ENCODE assay signal across 9 cellular contexts in genomic region chr2:232632229-232632903, GRCh38. TPM values are rescaled to one million over a fixed set of nuclear protein-coding genes. Genes with fewer than 3 reads are reported as not detected.
DNase-seq lines count a peak whose midpoint lies in the region; ATAC-seq, FAIRE-seq and TF ChIP-seq lines count a peak whose summit lies in the region.
"Had no signal": no experiment of that assay in that cellular context is flagged by ENCODE, and none has a peak within 500 bp of the region (broad histone marks: within the 10 kb centered on the region; RNA-seq: fewer than 3 reads in every experiment).

No MANE protein-coding gene starts in this region.

- H2AK5ac ChIP-seq in H1 (ENCODE audit: low read depth, low read length) = no peak overlapping the region

- peak overlapping the region; percentile 72 to 80 for H3K4me2 ChIP-seq in H1 (ENCODE audit: insufficient read depth in 1 of 2, low read depth in 2 of 2, low read length in 2 of 2)

- H3K27ac ChIP-seq in H1 (ENCODE audit: low read depth, low read length) = no peak overlapping the region

- H3K27ac Mint-ChIP-seq in IgD-negative memory B cell = no peak overlapping the region

- CTCF ChIA-PET in H1 (lab: Charles Lee; ENCODE audit: partially characterized antibody) = interaction anchor here (1.1 to 4.2 kb wide), 7 partner anchors 9 to 193 kb away, joined by 3 to 14 read pairs (median 5); no protein-coding TSS in a partner anchor

- peaks cover 0 to 3% (median 1%) of the 10 kb centered on the region in 3 donors for H3K9me3 Mint-ChIP-seq in IgD-negative memory B cell

- no peak for TF ChIP-seq RAD21 in H1 (IDR thresholded peaks at IDR 0.05 in 1 of 2, conservative IDR thresholded peaks at IDR 0.05 in 1 of 2; ENCODE audit: low read depth in 2 of 2, low read length in 2 of 2)

- H2AFZ ChIP-seq in H1 (ENCODE audit: low read length) (peak overlapping the region; percentile 31; the same call in 1 of the 2 replicates), neuron (ENCODE audit: low read depth, low read length) (peak overlapping the region; percentile 98)

- H3K9ac ChIP-seq in H1 (replicated peaks in 1 of 4; ENCODE audit: extremely low read depth in 1 of 4, low read depth in 3 of 4, low read length in 3 of 4) = no peak overlapping the region

- no peak for FAIRE-seq in H1 (lab: Jason Lieb, UNC)

- H3K56ac ChIP-seq in H1 (replicated peaks; ENCODE audit: insufficient read length, low read depth, low read length) = no peak overlapping the region

- H4K5ac ChIP-seq in H1 (ENCODE audit: insufficient read length, low read depth, low read length) = no peak overlapping the region

- no peak overlapping the region for H3K4ac ChIP-seq in H1 (replicated peaks; ENCODE audit: insufficient read length, low read depth, low read length)

- H3K9me3 ChIP-seq in BE2C = no peaks in the 10 kb centered on the region
- no peaks in the 10 kb centered on the region for H3K9me3 ChIP-seq in H1 (ENCODE audit: insufficient read depth in 2 of 2, low read depth in 1 of 2, low read length in 1 of 2)
- no peaks in the 10 kb centered on the region for H3K9me3 ChIP-seq in neuron (ENCODE audit: low read length)

- no peak overlapping the region for H4K8ac ChIP-seq in H1 (ENCODE audit: extremely low read depth, insufficient read depth, low read length)

- H2BK15ac ChIP-seq in H1 (ENCODE audit: low read length) = peak overlapping the region; percentile 46; the same call in 1 of the 2 replicates

- H3K27me3 ChIP-seq in BE2C (peaks cover 37% of the 10 kb centered on the region), H1 (replicated peaks in 1 of 4; ENCODE audit: control insufficient read depth in 3 of 4, extremely low read depth in 1 of 4, insufficient read depth in 3 of 4, low read length in 3 of 4) (peaks cover 21 to 53% (median 41%) of the 10 kb centered on the region in 4 experiments), neuron (ENCODE audit: insufficient read depth, low read length) (peaks cover 14% of the 10 kb centered on the region)

- H3K36me3 ChIP-seq in BE2C = no peaks in the 10 kb centered on the region
- H3K36me3 ChIP-seq in H1 (ENCODE audit: control insufficient read depth in 2 of 4, insufficient read depth in 4 of 4, low read length in 3 of 4) = no peaks in the 10 kb centered on the region
- no peaks in the 10 kb centered on the region for H3K36me3 ChIP-seq in neuron (ENCODE audit: insufficient read depth, low read length)

- no peak overlapping the region for H3K23ac ChIP-seq in H1 (ENCODE audit: insufficient read length)

- TF ChIP-seq CTCF in BE2C (IDR thresholded peaks at IDR 0.05; ENCODE audit: low read depth, low read length) = no peak
- TF ChIP-seq CTCF in H1 (IDR thresholded peaks at IDR 0.05; ENCODE audit: control extremely low read depth in 1 of 3, insufficient read depth in 1 of 3, low read depth in 1 of 3, low read length in 3 of 3) = no peak

- ATAC-seq in HG03135 (IDR thresholded peaks at IDR 0.05; ENCODE audit: unreplicated experiment) = no peak
- no peak for ATAC-seq in HG03108 (IDR thresholded peaks at IDR 0.05; ENCODE audit: unreplicated experiment)
- ATAC-seq in HG03159 (IDR thresholded peaks at IDR 0.05; ENCODE audit: unreplicated experiment) = no peak

- H4K20me1 ChIP-seq in H1 (replicated peaks in 1 of 2; ENCODE audit: control insufficient read depth in 1 of 2, insufficient read depth in 2 of 2, low read length in 2 of 2) = peaks cover 0 to 1% of the 10 kb centered on the region in 2 experiments

- DNase-seq in BE2C (no peak), H1 (ENCODE audit: low read depth in 1 of 2, low spot score in 2 of 2) (no peak), RKO (ENCODE audit: low spot score) (no peak)
- DNase-seq: NCI-H446 treated with DMSO at 0.1 percent for 48 hours had no signal

- H3K79me2 ChIP-seq in H1 (ENCODE audit: control insufficient read depth in 1 of 2, insufficient read depth in 2 of 2, low read length in 2 of 2) = no peaks in the 10 kb centered on the region

- TF ChIP-seq POLR2A in H1 (IDR thresholded peaks at IDR 0.05; ENCODE audit: control extremely low read depth in 1 of 2, low read depth in 2 of 2, low read length in 2 of 2) = no peak

- no peak overlapping the region for H2BK120ac ChIP-seq in H1 (replicated peaks; ENCODE audit: low read depth, low read length)

- H2BK20ac ChIP-seq in H1 (ENCODE audit: low read length) = no peak overlapping the region

- no peak overlapping the region for H4K91ac ChIP-seq in H1 (replicated peaks; ENCODE audit: insufficient read length, low read length)

- no peak overlapping the region for H2BK12ac ChIP-seq in H1 (ENCODE audit: low read depth, low read length)

- H3K36me3 Mint-ChIP-seq in IgD-negative memory B cell = peaks cover 1% of the 10 kb centered on the region

- H3K4me1 Mint-ChIP-seq in IgD-negative memory B cell = peaks cover 0 to 6% (median 5%) of the 10 kb centered on the region in 3 donors

- TF ChIP-seq EP300 in H1 (IDR thresholded peaks at IDR 0.05; ENCODE audit: borderline replicate concordance in 1 of 2, low read depth in 2 of 2, low read length in 2 of 2) = no peak

- peaks cover 10% of the 10 kb centered on the region; the same call in 1 of the 2 replicates for H3K23me2 ChIP-seq in H1 (ENCODE audit: low read depth, low read length)

- H3K4me3 Mint-ChIP-seq in IgD-negative memory B cell = peak overlapping the region; percentile 9 to 74 (median 57)

- no peaks in the 10 kb centered on the region for H3K4me1 ChIP-seq in BE2C
- H3K4me1 ChIP-seq in H1 (replicated peaks in 1 of 4; ENCODE audit: control insufficient read depth in 3 of 4, insufficient read depth in 4 of 4, low read length in 3 of 4) = peaks cover 0 to 9% (median 1%) of the 10 kb centered on the region in 4 experiments; a peak in 4 of 7 replicates
- H3K4me1 ChIP-seq in neuron (ENCODE audit: insufficient read depth, low read length) = peaks cover 3% of the 10 kb centered on the region

- H3K79me1 ChIP-seq in H1 (ENCODE audit: low read depth, low read length) = no peaks in the 10 kb centered on the region

- no peak overlapping the region for H3K14ac ChIP-seq in H1 (ENCODE audit: insufficient read length)

- H2BK5ac ChIP-seq in H1 (ENCODE audit: low read depth, low read length) = no peak overlapping the region

- POLR2A ChIA-PET in H1 (lab: Charles Lee; ENCODE audit: partially characterized antibody) = interaction anchor here (1.0 to 2.4 kb wide), 6 partner anchors 9 to 81 kb away, joined by 3 to 7 read pairs (median 4); partner anchors contain the start of genes EIF4E2 and TIGD1

- H3K4me3 ChIP-seq in BE2C (ENCODE audit: low read depth, low read length) (peak overlapping the region; percentile 54), H1 (ENCODE audit: extremely low read depth in 1 of 4, insufficient read depth in 2 of 4, low read depth in 3 of 4, low read length in 4 of 4) (peak overlapping the region; percentile 54 to 82 (median 58); a peak in 5 of 8 replicates), neuron (ENCODE audit: low read length) (peak overlapping the region; percentile 65)

- H3K27me3 Mint-ChIP-seq in IgD-negative memory B cell = peaks cover 34% of the 10 kb centered on the region

- WGBS in H1 (ENCODE audit: extremely low coverage in 1 of 2, insufficient coverage in 1 of 2, insufficient read length in 1 of 2, insufficient replicate concordance in 2 of 2, low coverage in 1 of 2, low lambda C conversion rate in 2 of 2, missing lambda C conversion rate in 1 of 2), 2 experiments = 75% methylated on average over 19 of the region's 19 CpGs; no CpG with 5 or more reads in 1 of the 2 experiments

- H3K18ac ChIP-seq in H1 (ENCODE audit: extremely low read depth, low read length) = no peak overlapping the region

TF ChIP-seq in H1, 55 proteins besides CTCF, POLR2A, EP300 and RAD21:
- peak; percentile 15 for TF ChIP-seq RNF2 (IDR thresholded peaks at IDR 0.05; ENCODE audit: borderline replicate concordance, low read depth, low read length, missing control alignments, poor library complexity, severe bottlenecking)
- no peak for TF ChIP-seq POU5F1 (IDR thresholded peaks at IDR 0.05; ENCODE audit: low read depth, low read length)
- no peak for TF ChIP-seq TBP (IDR thresholded peaks at IDR 0.05; ENCODE audit: low read depth, low read length)
- no peak for TF ChIP-seq MAX (IDR thresholded peaks at IDR 0.05)
- TF ChIP-seq, protein P1, sequence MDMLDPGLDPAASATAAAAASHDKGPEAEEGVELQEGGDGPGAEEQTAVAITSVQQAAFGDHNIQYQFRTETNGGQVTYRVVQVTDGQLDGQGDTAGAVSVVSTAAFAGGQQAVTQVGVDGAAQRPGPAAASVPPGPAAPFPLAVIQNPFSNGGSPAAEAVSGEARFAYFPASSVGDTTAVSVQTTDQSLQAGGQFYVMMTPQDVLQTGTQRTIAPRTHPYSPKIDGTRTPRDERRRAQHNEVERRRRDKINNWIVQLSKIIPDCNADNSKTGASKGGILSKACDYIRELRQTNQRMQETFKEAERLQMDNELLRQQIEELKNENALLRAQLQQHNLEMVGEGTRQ (IDR thresholded peaks at IDR 0.05; ENCODE audit: low read length) = no peak
- TF ChIP-seq TAF1 (IDR thresholded peaks at IDR 0.05; ENCODE audit: low read depth, low read length) = no peak
- TF ChIP-seq CBX5 (IDR thresholded peaks at IDR 0.05; ENCODE audit: low read depth, low read length) = no peak

RNA-seq across cellular contexts. Expression of gene EFHD1, which starts 1.0 kb away (rescaled TPM):
- not detected for polyA plus RNA-seq in BE2C (2012; ENCODE audit: insufficient read depth, insufficient read length, low read depth)
- polyA plus RNA-seq in IgD-negative memory B cell (0.73 TPM), H1 (2011; rRNA removed) (4.5 and 5.3 TPM in 2 replicates)
- 1.5 and 3.4 TPM in 2 replicates for total RNA-seq in H1 (2021; fragmentation: NEBNext Ultra II Directional; extraction: Animal tissue kit (Norgen Biotek cat#: 25700))
- 3.3 TPM for polyA plus RNA-seq in H1 (2011; cell fraction: cytosol; rRNA removed)
- polyA plus RNA-seq in H1 (2011; cell fraction: nucleus; rRNA removed) = 1.8 TPM
- 4.0 to 6.7 TPM (median 5.9 TPM) in 4 replicates for polyA plus RNA-seq in H1 (2012, experiment 1 of 2)
- 5.3 TPM for polyA plus RNA-seq in H1 (2012, experiment 2 of 2)
- polyA plus RNA-seq in H1 (2013, experiment 1 of 2) = 4.1 TPM
- polyA plus RNA-seq in H1 (2013, experiment 2 of 2) = 3.6 TPM
- polyA minus RNA-seq in H1 (2011; rRNA and poly(A)+ RNA removed) = 2.0 and 3.5 TPM in 2 replicates
- 1.9 TPM for polyA minus RNA-seq in H1 (2011; cell fraction: cytosol; rRNA and poly(A)+ RNA removed)
- 0.70 TPM for polyA minus RNA-seq in H1 (2011; cell fraction: nucleus; rRNA and poly(A)+ RNA removed)
